ENCODE assay signal across 1 cellular context in the genomic region with DNA sequence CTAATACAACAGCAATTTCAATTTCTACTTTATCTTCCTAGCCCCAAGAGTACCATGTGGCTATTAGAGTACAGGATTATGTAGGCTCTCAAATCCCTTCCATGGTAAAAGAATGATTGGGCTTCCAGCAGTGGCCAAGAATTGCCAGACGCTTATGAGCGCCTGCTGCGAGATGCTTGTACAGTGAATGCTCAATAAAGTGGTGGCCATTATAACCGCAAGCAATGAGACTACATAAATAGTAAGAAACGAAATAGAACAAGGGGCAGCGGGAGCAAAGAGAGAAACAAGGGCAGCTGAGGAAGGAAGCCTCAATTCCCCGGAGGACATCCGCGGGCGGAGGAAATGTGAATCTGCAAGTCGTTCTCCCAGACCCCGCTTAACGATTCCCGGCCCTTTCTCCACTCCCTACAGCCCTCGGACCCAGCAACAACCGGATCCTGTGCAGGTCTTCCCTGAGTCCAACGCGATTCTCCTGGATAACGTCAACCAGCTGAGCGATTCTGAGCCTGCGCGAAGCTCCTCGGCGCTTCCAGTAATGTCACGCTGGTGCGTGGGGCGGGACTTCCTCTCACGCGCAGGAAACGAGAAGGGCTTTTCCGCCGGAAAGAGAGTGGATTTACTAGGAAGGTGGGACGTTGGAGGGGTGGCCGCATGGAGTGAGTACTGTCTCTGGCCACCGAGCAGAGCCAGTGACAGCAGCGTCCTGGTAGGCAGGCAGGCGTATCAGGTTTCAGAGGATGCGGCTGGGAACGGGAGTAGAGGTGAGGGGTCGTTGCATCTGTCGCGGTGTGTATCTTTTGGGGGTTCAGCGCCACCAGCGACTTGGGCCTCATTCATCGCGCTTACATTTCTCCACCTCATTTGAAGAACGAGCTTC.
A peak's percentile ranks its signal among the peaks of the same experiment; 100 is the strongest.
TF ChIP-seq lines count a peak whose summit lies in the region.

No MANE protein-coding gene starts in this region.

TF ChIP-seq in HepG2, 621 proteins besides CTCF, POLR2A, EP300 and RAD21 (continued from another document and continues in another):
- TF ChIP-seq, protein P1, sequence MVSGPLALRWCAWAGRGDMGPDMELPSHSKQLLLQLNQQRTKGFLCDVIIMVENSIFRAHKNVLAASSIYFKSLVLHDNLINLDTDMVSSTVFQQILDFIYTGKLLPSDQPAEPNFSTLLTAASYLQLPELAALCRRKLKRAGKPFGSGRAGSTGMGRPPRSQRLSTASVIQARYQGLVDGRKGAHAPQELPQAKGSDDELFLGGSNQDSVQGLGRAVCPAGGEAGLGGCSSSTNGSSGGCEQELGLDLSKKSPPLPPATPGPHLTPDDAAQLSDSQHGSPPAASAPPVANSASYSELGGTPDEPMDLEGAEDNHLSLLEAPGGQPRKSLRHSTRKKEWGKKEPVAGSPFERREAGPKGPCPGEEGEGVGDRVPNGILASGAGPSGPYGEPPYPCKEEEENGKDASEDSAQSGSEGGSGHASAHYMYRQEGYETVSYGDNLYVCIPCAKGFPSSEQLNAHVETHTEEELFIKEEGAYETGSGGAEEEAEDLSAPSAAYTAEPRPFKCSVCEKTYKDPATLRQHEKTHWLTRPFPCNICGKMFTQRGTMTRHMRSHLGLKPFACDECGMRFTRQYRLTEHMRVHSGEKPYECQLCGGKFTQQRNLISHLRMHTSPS (CRISPR knock-in tag; IDR thresholded peaks at IDR 0.05; ENCODE audit: low read depth) = no peak
- no peak for TF ChIP-seq SOX13 (IDR thresholded peaks at IDR 0.05)
- peak in 1 of 2 experiments; percentile 39; a peak in 1 of 4 replicates for TF ChIP-seq SOX13 (CRISPR knock-in tag; conservative IDR thresholded peaks at IDR 0.05 in 1 of 2, IDR thresholded peaks at IDR 0.05 in 1 of 2)
- no peak for TF ChIP-seq CENPX (CRISPR knock-in tag; IDR thresholded peaks at IDR 0.05)
- TF ChIP-seq, protein P2, sequence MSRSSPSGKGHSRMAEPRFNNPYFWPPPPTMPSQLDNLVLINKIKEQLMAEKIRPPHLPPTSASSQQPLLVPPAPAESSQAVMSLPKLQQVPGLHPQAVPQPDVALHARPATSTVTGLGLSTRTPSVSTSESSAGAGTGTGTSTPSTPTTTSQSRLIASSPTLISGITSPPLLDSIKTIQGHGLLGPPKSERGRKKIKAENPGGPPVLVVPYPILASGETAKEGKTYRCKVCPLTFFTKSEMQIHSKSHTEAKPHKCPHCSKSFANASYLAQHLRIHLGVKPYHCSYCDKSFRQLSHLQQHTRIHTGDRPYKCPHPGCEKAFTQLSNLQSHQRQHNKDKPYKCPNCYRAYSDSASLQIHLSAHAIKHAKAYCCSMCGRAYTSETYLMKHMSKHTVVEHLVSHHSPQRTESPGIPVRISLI (CRISPR knock-in tag; IDR thresholded peaks at IDR 0.05; ENCODE audit: borderline replicate concordance) = no peak
- no peak for TF ChIP-seq ZNF446 (CRISPR knock-in tag; IDR thresholded peaks at IDR 0.05)
- TF ChIP-seq ZNF7 (CRISPR knock-in tag; IDR thresholded peaks at IDR 0.05) = no peak
- TF ChIP-seq, protein P3, sequence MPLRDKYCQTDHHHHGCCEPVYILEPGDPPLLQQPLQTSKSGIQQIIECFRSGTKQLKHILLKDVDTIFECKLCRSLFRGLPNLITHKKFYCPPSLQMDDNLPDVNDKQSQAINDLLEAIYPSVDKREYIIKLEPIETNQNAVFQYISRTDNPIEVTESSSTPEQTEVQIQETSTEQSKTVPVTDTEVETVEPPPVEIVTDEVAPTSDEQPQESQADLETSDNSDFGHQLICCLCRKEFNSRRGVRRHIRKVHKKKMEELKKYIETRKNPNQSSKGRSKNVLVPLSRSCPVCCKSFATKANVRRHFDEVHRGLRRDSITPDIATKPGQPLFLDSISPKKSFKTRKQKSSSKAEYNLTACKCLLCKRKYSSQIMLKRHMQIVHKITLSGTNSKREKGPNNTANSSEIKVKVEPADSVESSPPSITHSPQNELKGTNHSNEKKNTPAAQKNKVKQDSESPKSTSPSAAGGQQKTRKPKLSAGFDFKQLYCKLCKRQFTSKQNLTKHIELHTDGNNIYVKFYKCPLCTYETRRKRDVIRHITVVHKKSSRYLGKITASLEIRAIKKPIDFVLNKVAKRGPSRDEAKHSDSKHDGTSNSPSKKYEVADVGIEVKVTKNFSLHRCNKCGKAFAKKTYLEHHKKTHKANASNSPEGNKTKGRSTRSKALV (CRISPR knock-in tag; IDR thresholded peaks at IDR 0.05) = peak; percentile 69; the same call in 1 of the 2 replicates
- TF ChIP-seq, protein P4, sequence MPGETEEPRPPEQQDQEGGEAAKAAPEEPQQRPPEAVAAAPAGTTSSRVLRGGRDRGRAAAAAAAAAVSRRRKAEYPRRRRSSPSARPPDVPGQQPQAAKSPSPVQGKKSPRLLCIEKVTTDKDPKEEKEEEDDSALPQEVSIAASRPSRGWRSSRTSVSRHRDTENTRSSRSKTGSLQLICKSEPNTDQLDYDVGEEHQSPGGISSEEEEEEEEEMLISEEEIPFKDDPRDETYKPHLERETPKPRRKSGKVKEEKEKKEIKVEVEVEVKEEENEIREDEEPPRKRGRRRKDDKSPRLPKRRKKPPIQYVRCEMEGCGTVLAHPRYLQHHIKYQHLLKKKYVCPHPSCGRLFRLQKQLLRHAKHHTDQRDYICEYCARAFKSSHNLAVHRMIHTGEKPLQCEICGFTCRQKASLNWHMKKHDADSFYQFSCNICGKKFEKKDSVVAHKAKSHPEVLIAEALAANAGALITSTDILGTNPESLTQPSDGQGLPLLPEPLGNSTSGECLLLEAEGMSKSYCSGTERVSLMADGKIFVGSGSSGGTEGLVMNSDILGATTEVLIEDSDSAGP (CRISPR knock-in tag; IDR thresholded peaks at IDR 0.05; ENCODE audit: borderline replicate concordance) = peak; percentile 84; the same call in 1 of the 2 replicates
- no peak for TF ChIP-seq NR3C1 (CRISPR knock-in tag; IDR thresholded peaks at IDR 0.05)
- no peak for TF ChIP-seq ZNF264 (CRISPR knock-in tag; IDR thresholded peaks at IDR 0.05)
- TF ChIP-seq ZFAT (CRISPR knock-in tag; conservative IDR thresholded peaks at IDR 0.05) = no peak
- TF ChIP-seq ZNF10 (CRISPR knock-in tag; IDR thresholded peaks at IDR 0.05; ENCODE audit: borderline replicate concordance, low read depth) = no peak
- TF ChIP-seq, protein P5, sequence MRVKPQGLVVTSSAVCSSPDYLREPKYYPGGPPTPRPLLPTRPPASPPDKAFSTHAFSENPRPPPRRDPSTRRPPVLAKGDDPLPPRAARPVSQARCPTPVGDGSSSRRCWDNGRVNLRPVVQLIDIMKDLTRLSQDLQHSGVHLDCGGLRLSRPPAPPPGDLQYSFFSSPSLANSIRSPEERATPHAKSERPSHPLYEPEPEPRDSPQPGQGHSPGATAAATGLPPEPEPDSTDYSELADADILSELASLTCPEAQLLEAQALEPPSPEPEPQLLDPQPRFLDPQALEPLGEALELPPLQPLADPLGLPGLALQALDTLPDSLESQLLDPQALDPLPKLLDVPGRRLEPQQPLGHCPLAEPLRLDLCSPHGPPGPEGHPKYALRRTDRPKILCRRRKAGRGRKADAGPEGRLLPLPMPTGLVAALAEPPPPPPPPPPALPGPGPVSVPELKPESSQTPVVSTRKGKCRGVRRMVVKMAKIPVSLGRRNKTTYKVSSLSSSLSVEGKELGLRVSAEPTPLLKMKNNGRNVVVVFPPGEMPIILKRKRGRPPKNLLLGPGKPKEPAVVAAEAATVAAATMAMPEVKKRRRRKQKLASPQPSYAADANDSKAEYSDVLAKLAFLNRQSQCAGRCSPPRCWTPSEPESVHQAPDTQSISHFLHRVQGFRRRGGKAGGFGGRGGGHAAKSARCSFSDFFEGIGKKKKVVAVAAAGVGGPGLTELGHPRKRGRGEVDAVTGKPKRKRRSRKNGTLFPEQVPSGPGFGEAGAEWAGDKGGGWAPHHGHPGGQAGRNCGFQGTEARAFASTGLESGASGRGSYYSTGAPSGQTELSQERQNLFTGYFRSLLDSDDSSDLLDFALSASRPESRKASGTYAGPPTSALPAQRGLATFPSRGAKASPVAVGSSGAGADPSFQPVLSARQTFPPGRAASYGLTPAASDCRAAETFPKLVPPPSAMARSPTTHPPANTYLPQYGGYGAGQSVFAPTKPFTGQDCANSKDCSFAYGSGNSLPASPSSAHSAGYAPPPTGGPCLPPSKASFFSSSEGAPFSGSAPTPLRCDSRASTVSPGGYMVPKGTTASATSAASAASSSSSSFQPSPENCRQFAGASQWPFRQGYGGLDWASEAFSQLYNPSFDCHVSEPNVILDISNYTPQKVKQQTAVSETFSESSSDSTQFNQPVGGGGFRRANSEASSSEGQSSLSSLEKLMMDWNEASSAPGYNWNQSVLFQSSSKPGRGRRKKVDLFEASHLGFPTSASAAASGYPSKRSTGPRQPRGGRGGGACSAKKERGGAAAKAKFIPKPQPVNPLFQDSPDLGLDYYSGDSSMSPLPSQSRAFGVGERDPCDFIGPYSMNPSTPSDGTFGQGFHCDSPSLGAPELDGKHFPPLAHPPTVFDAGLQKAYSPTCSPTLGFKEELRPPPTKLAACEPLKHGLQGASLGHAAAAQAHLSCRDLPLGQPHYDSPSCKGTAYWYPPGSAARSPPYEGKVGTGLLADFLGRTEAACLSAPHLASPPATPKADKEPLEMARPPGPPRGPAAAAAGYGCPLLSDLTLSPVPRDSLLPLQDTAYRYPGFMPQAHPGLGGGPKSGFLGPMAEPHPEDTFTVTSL (CRISPR knock-in tag; IDR thresholded peaks at IDR 0.05; ENCODE audit: borderline replicate concordance) = no peak
- no peak for TF ChIP-seq DNMT1 (CRISPR knock-in tag; IDR thresholded peaks at IDR 0.05)
- TF ChIP-seq, protein P6, sequence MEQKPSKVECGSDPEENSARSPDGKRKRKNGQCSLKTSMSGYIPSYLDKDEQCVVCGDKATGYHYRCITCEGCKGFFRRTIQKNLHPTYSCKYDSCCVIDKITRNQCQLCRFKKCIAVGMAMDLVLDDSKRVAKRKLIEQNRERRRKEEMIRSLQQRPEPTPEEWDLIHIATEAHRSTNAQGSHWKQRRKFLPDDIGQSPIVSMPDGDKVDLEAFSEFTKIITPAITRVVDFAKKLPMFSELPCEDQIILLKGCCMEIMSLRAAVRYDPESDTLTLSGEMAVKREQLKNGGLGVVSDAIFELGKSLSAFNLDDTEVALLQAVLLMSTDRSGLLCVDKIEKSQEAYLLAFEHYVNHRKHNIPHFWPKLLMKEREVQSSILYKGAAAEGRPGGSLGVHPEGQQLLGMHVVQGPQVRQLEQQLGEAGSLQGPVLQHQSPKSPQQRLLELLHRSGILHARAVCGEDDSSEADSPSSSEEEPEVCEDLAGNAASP (CRISPR knock-in tag; IDR thresholded peaks at IDR 0.05; ENCODE audit: borderline replicate concordance) = no peak; the same call in 1 of the 2 replicates
- TF ChIP-seq ZNF777 (CRISPR knock-in tag; IDR thresholded peaks at IDR 0.05) = peak; percentile 33; the same call in 1 of the 2 replicates
- TF ChIP-seq NFIC (IDR thresholded peaks at IDR 0.05; ENCODE audit: low read length) = no peak
- no peak for TF ChIP-seq NFE2L1 (CRISPR knock-in tag; IDR thresholded peaks at IDR 0.05; ENCODE audit: borderline replicate concordance)
- no peak for TF ChIP-seq NFIB (CRISPR knock-in tag; IDR thresholded peaks at IDR 0.05; ENCODE audit: borderline replicate concordance)
- TF ChIP-seq, protein P7, sequence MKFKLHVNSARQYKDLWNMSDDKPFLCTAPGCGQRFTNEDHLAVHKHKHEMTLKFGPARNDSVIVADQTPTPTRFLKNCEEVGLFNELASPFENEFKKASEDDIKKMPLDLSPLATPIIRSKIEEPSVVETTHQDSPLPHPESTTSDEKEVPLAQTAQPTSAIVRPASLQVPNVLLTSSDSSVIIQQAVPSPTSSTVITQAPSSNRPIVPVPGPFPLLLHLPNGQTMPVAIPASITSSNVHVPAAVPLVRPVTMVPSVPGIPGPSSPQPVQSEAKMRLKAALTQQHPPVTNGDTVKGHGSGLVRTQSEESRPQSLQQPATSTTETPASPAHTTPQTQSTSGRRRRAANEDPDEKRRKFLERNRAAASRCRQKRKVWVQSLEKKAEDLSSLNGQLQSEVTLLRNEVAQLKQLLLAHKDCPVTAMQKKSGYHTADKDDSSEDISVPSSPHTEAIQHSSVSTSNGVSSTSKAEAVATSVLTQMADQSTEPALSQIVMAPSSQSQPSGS (CRISPR knock-in tag; IDR thresholded peaks at IDR 0.05) = peak; percentile 78
- TF ChIP-seq RBM22 (optimal IDR thresholded peaks at IDR 0.05; ENCODE audit: low read length) = no peak
- peak; percentile 81 for TF ChIP-seq ZNF781 (CRISPR knock-in tag; IDR thresholded peaks at IDR 0.05; ENCODE audit: borderline replicate concordance, not compliant biosample characterization)
- no peak for TF ChIP-seq KDM4B (CRISPR knock-in tag; IDR thresholded peaks at IDR 0.05)
- no peak for TF ChIP-seq SMC3 (IDR thresholded peaks at IDR 0.05; ENCODE audit: low read length)
- TF ChIP-seq HOXA5 (CRISPR knock-in tag; IDR thresholded peaks at IDR 0.05) = peak; percentile 64
- TF ChIP-seq TBP (CRISPR knock-in tag; IDR thresholded peaks at IDR 0.05) = no peak
- TF ChIP-seq MAZ (IDR thresholded peaks at IDR 0.05; ENCODE audit: borderline replicate concordance, low read depth, low read length) = no peak
- peak; percentile 70; the same call in 1 of the 2 replicates for TF ChIP-seq MAZ (CRISPR knock-in tag; IDR thresholded peaks at IDR 0.05; ENCODE audit: low read depth)
- TF ChIP-seq, protein P8, sequence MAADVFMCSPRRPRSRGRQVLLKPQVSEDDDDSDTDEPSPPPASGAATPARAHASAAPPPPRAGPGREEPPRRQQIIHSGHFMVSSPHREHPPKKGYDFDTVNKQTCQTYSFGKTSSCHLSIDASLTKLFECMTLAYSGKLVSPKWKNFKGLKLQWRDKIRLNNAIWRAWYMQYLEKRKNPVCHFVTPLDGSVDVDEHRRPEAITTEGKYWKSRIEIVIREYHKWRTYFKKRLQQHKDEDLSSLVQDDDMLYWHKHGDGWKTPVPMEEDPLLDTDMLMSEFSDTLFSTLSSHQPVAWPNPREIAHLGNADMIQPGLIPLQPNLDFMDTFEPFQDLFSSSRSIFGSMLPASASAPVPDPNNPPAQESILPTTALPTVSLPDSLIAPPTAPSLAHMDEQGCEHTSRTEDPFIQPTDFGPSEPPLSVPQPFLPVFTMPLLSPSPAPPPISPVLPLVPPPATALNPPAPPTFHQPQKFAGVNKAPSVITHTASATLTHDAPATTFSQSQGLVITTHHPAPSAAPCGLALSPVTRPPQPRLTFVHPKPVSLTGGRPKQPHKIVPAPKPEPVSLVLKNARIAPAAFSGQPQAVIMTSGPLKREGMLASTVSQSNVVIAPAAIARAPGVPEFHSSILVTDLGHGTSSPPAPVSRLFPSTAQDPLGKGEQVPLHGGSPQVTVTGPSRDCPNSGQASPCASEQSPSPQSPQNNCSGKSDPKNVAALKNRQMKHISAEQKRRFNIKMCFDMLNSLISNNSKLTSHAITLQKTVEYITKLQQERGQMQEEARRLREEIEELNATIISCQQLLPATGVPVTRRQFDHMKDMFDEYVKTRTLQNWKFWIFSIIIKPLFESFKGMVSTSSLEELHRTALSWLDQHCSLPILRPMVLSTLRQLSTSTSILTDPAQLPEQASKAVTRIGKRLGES (CRISPR knock-in tag; IDR thresholded peaks at IDR 0.05; ENCODE audit: borderline replicate concordance) = no peak
- TF ChIP-seq, protein P9, sequence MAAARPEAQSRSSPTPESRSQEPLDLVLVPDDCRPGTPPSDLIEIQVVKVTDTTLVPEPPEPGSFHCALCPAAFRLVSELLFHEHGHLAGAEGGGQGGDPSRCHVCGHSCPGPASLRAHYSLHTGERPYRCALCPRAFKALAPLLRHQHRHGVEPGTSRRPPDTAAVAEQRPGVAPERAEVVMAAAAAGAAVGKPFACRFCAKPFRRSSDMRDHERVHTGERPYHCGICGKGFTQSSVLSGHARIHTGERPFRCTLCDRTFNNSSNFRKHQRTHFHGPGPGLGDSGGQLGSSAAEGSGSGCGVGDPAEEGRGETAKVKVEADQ (CRISPR knock-in tag; IDR thresholded peaks at IDR 0.05; ENCODE audit: borderline replicate concordance) = 0 out of 2 replicates have a peak, but pooled peaks have one; percentile 34
- TF ChIP-seq ATF7-NPFF (CRISPR knock-in tag; IDR thresholded peaks at IDR 0.05; ENCODE audit: low read depth) = no peak
